Comparison of ENCODE assay signal across 14 cellular contexts in the genomic region with DNA sequence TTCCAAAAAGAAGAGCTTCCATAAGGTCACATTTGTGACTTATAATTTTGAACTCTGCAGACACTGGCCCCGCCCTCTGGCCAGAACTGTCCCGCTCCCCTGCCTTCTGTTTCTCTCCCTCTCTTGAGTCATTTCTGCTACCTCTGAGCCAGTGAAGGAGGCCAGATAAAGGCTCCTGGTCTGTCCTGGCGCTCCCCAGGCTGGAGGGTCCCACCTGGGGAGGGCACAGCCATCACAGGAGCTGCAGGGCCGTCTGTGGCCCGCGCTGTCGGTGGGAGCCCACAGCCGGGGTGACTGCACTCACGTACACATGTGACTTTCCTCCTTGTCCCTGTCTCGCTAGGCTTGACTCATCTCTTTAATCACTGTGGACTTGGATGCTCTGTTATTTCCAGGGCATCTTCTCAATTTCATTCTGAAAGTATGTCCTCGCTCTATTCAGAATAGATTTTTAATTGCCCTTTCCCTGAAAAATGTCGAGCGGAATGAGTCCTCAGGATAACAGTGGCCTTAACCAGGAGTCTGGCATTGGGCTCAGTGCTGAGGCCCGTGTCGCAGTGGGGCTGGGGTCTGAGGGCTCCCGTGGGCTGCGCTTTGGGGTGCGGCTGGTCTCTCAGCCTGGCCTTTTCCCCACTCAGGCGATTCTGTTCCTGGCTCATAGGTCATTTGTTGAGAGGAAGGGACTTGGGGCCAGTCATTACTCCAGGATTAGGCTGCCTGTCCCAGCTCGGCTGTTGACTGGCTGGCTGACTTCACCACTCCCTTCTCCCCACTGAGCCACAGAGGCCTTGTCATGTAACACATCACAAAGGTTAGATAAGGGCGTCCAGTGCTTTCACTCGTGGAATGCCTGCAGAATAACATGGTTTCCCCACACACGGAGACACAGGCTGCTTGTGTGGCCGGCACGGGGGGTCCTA. TPM values are rescaled to one million over a fixed set of nuclear protein-coding genes. Genes with fewer than 3 reads are reported as not detected.
DNase-seq lines count a peak whose midpoint lies in the region; ATAC-seq, FAIRE-seq and TF ChIP-seq lines count a peak whose summit lies in the region.
"Had no signal": no experiment of that assay in that cellular context is flagged by ENCODE, and none has a peak within 500 bp of the region (broad histone marks: within the 10 kb centered on the region; RNA-seq: fewer than 3 reads in every experiment).

No MANE protein-coding gene starts in this region.

- no peak for ATAC-seq in activated CD8-positive, alpha-beta T cell treated with anti-CD3 and anti-CD28 coated beads, Interleukin-2, amount 10 ng/mL, durations not matched to agents 7 days and 5 days

- H3K4me1 ChIP-seq in SJCRH30: peaks cover 43% of the 10 kb centered on the region
- H3K4me1 ChIP-seq in neuronal stem cell (ENCODE audit: control insufficient read depth in 2 of 2, insufficient read depth in 1 of 2, low read depth in 1 of 2, low read length in 2 of 2): peaks cover 8 to 13% of the 10 kb centered on the region in 2 donors
- H3K4me1 ChIP-seq in transverse colon: peaks cover 4 to 29% (median 18%) of the 10 kb centered on the region in 4 donors
- no peaks in the 10 kb centered on the region for H3K4me1 ChIP-seq in small intestine (ENCODE audit: control insufficient read depth in 2 of 2, insufficient read depth in 1 of 2, low read depth in 1 of 2, low read length in 1 of 2)

- no peak for FAIRE-seq in small intestine (lab: Jason Lieb, UNC)
- FAIRE-seq: GM19239 had no signal

- DNase-seq in SJCRH30 (no peak), fibroblast of gingiva (ENCODE audit: low read depth) (peak; percentile 37), neuronal stem cell (ENCODE audit: low spot score) (no peak), transverse colon (no peak), small intestine (no peak), NCI-H2196 (lab: John Stamatoyannopoulos, UW; ENCODE audit: unreplicated experiment) (no peak)
- DNase-seq in activated CD8-positive, alpha-beta T cell treated with anti-CD3 and anti-CD28 coated beads, Interleukin-2, amount 10 ng/mL, durations not matched to agents 7 days and 5 days: no peak
- DNase-seq: activated naive CD4-positive, alpha-beta T cell treated with anti-CD3 and anti-CD28 coated beads, Interleukin-2, amount 50 U/mL, for 16 hours; GF-D8; NCI-H1092 treated with DMSO at 0.1 percent for 48 hours; stimulated activated CD4-positive, alpha-beta T cell treated with anti-CD3 and anti-CD28 coated beads, Interleukin-2, amount 100 ng/mL, for 24 hours had no signal

- peak overlapping the region; percentile 20 for H2BK5ac ChIP-seq in neuronal stem cell (ENCODE audit: low read length)

- no peaks in the 10 kb centered on the region for H3K9me3 Mint-ChIP-seq in activated CD8-positive, alpha-beta T cell treated with anti-CD3 and anti-CD28 coated beads, Interleukin-2, amount 10 ng/mL, durations not matched to agents 7 days and 5 days (ENCODE audit: insufficient read depth)

- no peak overlapping the region for H3K27ac Mint-ChIP-seq in activated CD8-positive, alpha-beta T cell treated with anti-CD3 and anti-CD28 coated beads, Interleukin-2, amount 10 ng/mL, durations not matched to agents 7 days and 5 days
- H3K27ac Mint-ChIP-seq: progenitor cell of endocrine pancreas had no signal

- H3K14ac ChIP-seq in neuronal stem cell (ENCODE audit: low read length): no peak overlapping the region

- peaks cover 6% of the 10 kb centered on the region for H3K27me3 Mint-ChIP-seq in activated CD8-positive, alpha-beta T cell treated with anti-CD3 and anti-CD28 coated beads, Interleukin-2, amount 10 ng/mL, durations not matched to agents 7 days and 5 days (ENCODE audit: low read depth)

- no peak overlapping the region for H4K91ac ChIP-seq in neuronal stem cell (ENCODE audit: low read depth, low read length, poor library complexity)

- H3K27ac ChIP-seq in SJCRH30: peak overlapping the region; percentile 11; the same call in 1 of the 2 replicates
- no peak overlapping the region for H3K27ac ChIP-seq in neuronal stem cell (replicated peaks; ENCODE audit: low read length)
- H3K27ac ChIP-seq in transverse colon: peak overlapping the region; percentile 50 to 69 (median 65)
- H3K27ac ChIP-seq in small intestine (ENCODE audit: low read depth in 1 of 2, low read length in 1 of 2): peak overlapping the region in 1 of 2 donors; percentile 40
- H3K27ac ChIP-seq: cardiac muscle cell had no signal

- H3K18ac ChIP-seq in neuronal stem cell (ENCODE audit: low read length): no peak overlapping the region

- in situ Hi-C loops in transverse colon (cut with MboI; ENCODE audit: low pct_ligation_motif_present in 1 of 4, low pct_unique_long_range_greater_than_20kb in 1 of 4, low sequenced_read_pairs in 3 of 4): no loop called here

- no peaks in the 10 kb centered on the region for H3K4me1 Mint-ChIP-seq in activated CD8-positive, alpha-beta T cell treated with anti-CD3 and anti-CD28 coated beads, Interleukin-2, amount 10 ng/mL, durations not matched to agents 7 days and 5 days (ENCODE audit: low read depth)

- WGBS in neuronal stem cell (ENCODE audit: extremely low coverage in 2 of 2, insufficient read length in 2 of 2, insufficient replicate concordance in 1 of 2), 2 donors: no CpG with 5 or more reads among the region's 25 CpGs
- 85 to 89% methylated on average over 5 to 25 of the region's 25 CpGs for WGBS in transverse colon (ENCODE audit: low coverage in 1 of 2), 2 donors
- WGBS in small intestine, 3 donors: 76 to 83% (median 78%) methylated on average over 25 of the region's 25 CpGs

- no peak overlapping the region for H2AK5ac ChIP-seq in neuronal stem cell (ENCODE audit: low read depth, low read length)

- H3K9ac ChIP-seq in neuronal stem cell (ENCODE audit: low read depth, low read length, poor library complexity): no peak overlapping the region

- H2BK120ac ChIP-seq in neuronal stem cell (ENCODE audit: low read depth, low read length): no peak overlapping the region

- H3K4me3 Mint-ChIP-seq in activated CD8-positive, alpha-beta T cell treated with anti-CD3 and anti-CD28 coated beads, Interleukin-2, amount 10 ng/mL, durations not matched to agents 7 days and 5 days: no peak overlapping the region

- H4K8ac ChIP-seq in neuronal stem cell (ENCODE audit: low read depth, low read length): no peak overlapping the region

- H3K9me3 ChIP-seq in SJCRH30 (replicated peaks) (no peaks in the 10 kb centered on the region), neuronal stem cell (replicated peaks in 1 of 2; ENCODE audit: control insufficient read depth in 2 of 2, insufficient read depth in 1 of 2, low read depth in 1 of 2, low read length in 2 of 2) (peaks cover 0 to 2% of the 10 kb centered on the region in 2 donors), transverse colon (no peaks in the 10 kb centered on the region), small intestine (ENCODE audit: control insufficient read depth, low read depth) (no peaks in the 10 kb centered on the region)

- CTCF ChIA-PET in activated CD8-positive, alpha-beta T cell treated with anti-CD3 and anti-CD28 coated beads, Interleukin-2, amount 10 ng/mL, durations not matched to agents 7 days and 5 days (lab: Charles Lee): no interaction called here

- no peak overlapping the region for H2BK12ac ChIP-seq in neuronal stem cell (ENCODE audit: low read length)

- no peak for TF ChIP-seq CTCF in transverse colon (IDR thresholded peaks at IDR 0.05)

- TF ChIP-seq EP300 in transverse colon (IDR thresholded peaks at IDR 0.05; ENCODE audit: low read depth): no peak

- no peak overlapping the region for H3K23ac ChIP-seq in neuronal stem cell (ENCODE audit: low read depth, low read length, poor library complexity)

- intact Hi-C loops in transverse colon (cut with DNase I; ENCODE audit: low total_unique reads): no loop called here

- no peaks in the 10 kb centered on the region for H3K79me1 ChIP-seq in neuronal stem cell (ENCODE audit: low read depth, low read length)

- H3K36me3 Mint-ChIP-seq in activated CD8-positive, alpha-beta T cell treated with anti-CD3 and anti-CD28 coated beads, Interleukin-2, amount 10 ng/mL, durations not matched to agents 7 days and 5 days (ENCODE audit: low read depth): no peaks in the 10 kb centered on the region

- no peak overlapping the region for H2AFZ ChIP-seq in neuronal stem cell (ENCODE audit: low read length)

- POLR2A ChIA-PET in activated CD8-positive, alpha-beta T cell treated with anti-CD3 and anti-CD28 coated beads, Interleukin-2, amount 10 ng/mL, durations not matched to agents 7 days and 5 days (lab: Charles Lee): no interaction called here

- H3K4me2 ChIP-seq in neuronal stem cell (ENCODE audit: insufficient read depth, low read length, poor library complexity, severe bottlenecking): no peak overlapping the region

- 0 out of 2 replicates have a peak, but pooled peaks cover 2% of the 10 kb centered on the region for H3K36me3 ChIP-seq in SJCRH30
- no peaks in the 10 kb centered on the region for H3K36me3 ChIP-seq in neuronal stem cell (replicated peaks in 1 of 2; ENCODE audit: control insufficient read depth in 2 of 2, insufficient read depth in 2 of 2, low read length in 2 of 2)
- no peaks in the 10 kb centered on the region for H3K36me3 ChIP-seq in transverse colon
- H3K36me3 ChIP-seq in small intestine (ENCODE audit: control insufficient read depth in 2 of 2, insufficient read depth in 2 of 2, low read length in 2 of 2): no peaks in the 10 kb centered on the region
- H3K36me3 ChIP-seq: cardiac muscle cell had no signal

- H3K27me3 ChIP-seq in SJCRH30 (no peaks in the 10 kb centered on the region), neuronal stem cell (ENCODE audit: control insufficient read depth in 3 of 3, insufficient read depth in 3 of 3, low read depth in 1 of 3, low read length in 3 of 3) (no peaks in the 10 kb centered on the region), transverse colon (no peaks in the 10 kb centered on the region), small intestine (ENCODE audit: control insufficient read depth in 2 of 2, insufficient read depth in 2 of 2, low read length in 2 of 2) (no peaks in the 10 kb centered on the region)
- H3K27me3 ChIP-seq: cardiac muscle cell had no signal

- H3K4me3 ChIP-seq in SJCRH30 (no peak overlapping the region), neuronal stem cell (ENCODE audit: low read length in 2 of 2) (no peak overlapping the region), transverse colon (no peak overlapping the region), small intestine (ENCODE audit: low read depth in 1 of 2, low read length in 2 of 2) (no peak overlapping the region)
- H3K4me3 ChIP-seq: cardiac muscle cell had no signal

- H2BK15ac ChIP-seq in neuronal stem cell (ENCODE audit: low read length): peak overlapping the region; percentile 30

- no peak overlapping the region for H3K4ac ChIP-seq in neuronal stem cell (ENCODE audit: low read length)

- no peak for TF ChIP-seq POLR2A in transverse colon (IDR thresholded peaks at IDR 0.05)

RNA-seq across cellular contexts. Expression of gene KLHL29, which starts 34.5 kb away (rescaled TPM):
- total RNA-seq in SJCRH30 (2014; rRNA removed; shearing (Covaris generic)): 30.8 and 34.1 TPM in 2 replicates
- 3.0 TPM for polyA plus RNA-seq in neuronal stem cell (2013, experiment 1 of 2)
- 3.0 TPM for polyA plus RNA-seq in neuronal stem cell (2013, experiment 2 of 2)
- 10 to 100 TPM in 1 of 4 donors, 1 to 10 TPM in 3; 3.3 to 16.5 (median 5.8) TPM for total RNA-seq in transverse colon
- 1 to 10 TPM in 1 of 3 donors, under 1 TPM in 2; 0.22 to 2.7 (median 0.27) TPM for polyA plus RNA-seq in small intestine
- 1 to 10 TPM; 4.1 to 4.4 TPM for total RNA-seq in activated CD8-positive, alpha-beta T cell treated with anti-CD3 and anti-CD28 coated beads, Interleukin-2, amount 10 ng/mL, durations not matched to agents 7 days and 5 days
